In the genomic region with DNA sequence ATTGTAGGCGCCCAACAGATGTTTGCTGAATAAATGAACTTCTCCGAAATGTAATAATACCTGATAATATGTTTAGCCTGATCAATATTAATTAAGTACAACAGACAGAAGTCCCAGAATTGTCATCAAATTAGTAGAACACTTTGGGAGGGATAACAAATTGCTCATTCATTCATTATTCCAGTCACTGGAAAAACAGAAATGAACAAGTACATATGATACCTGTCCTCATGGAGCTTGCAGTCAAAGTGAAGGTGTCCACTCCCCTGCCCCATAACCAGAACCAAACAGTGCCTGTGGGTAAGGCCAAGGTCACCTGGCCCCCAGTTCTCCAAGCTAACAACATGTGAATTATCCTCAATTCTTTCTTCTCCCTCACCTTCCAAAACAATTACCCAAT, we compare ENCODE assay signal across 27 cellular contexts.
"Had no signal": no experiment of that assay in that cellular context is flagged by ENCODE, and none has a peak within 500 bp of the region (broad histone marks: within the 10 kb centered on the region; RNA-seq: fewer than 3 reads in every experiment).

No MANE protein-coding gene starts in this region.

- H3K9me3 Mint-ChIP-seq: immature natural killer cell; naive thymus-derived CD4-positive, alpha-beta T cell; natural killer cell treated with Interleukin-12 subunit alpha and Interleukin-12 subunit beta and Interleukin-15 and Interleukin-18, amount 100 ng/mL, for 72 hours; stimulated activated naive CD8-positive, alpha-beta T cell treated with anti-CD3 and anti-CD28 coated beads, Interleukin-15, Interleukin-2, amounts not matched to agents 100 ng/mL and 50 ng/mL, for 24 hours had no signal

- H3K4me3 Mint-ChIP-seq: immature natural killer cell; mesothelial cell of epicardium; naive thymus-derived CD4-positive, alpha-beta T cell; natural killer cell treated with Interleukin-12 subunit alpha and Interleukin-12 subunit beta and Interleukin-15 and Interleukin-18, amount 100 ng/mL, for 72 hours; stimulated activated naive CD8-positive, alpha-beta T cell treated with anti-CD3 and anti-CD28 coated beads, Interleukin-15, Interleukin-2, amounts not matched to agents 100 ng/mL and 50 ng/mL, for 24 hours had no signal

- H3K27me3 ChIP-seq: left lung, ovary, right atrium auricular region, right lobe of liver, suprapubic skin, transverse colon, upper lobe of left lung, vagina had no signal

- H3K4me3 ChIP-seq: left lung, lower lobe of right lung, ovary, right atrium auricular region, right lobe of liver, skin epidermis, suprapubic skin, transverse colon, upper lobe of left lung, vagina had no signal

- H3K4me1 Mint-ChIP-seq: immature natural killer cell had no signal

- H3K27me3 Mint-ChIP-seq: progenitor cell of endocrine pancreas had no signal

- FAIRE-seq: islet of Langerhans, kidney had no signal

- DNase-seq: hypothalamus; immature natural killer cell; kidney; left colon; left lung; lower lobe of right lung; mammary epithelial cell; mesendoderm; naive thymus-derived CD4-positive, alpha-beta T cell; ovary; right lobe of liver; stimulated activated CD4-positive, alpha-beta T cell treated with anti-CD3 and anti-CD28 coated beads, Interleukin-12 subunit alpha, Interleukin-12 subunit beta, amount 100 ng/mL, for 4 hours; stimulated activated CD4-positive, alpha-beta T cell treated with anti-CD3 and anti-CD28 coated beads, Interleukin-15, amount 100 ng/mL, for 24 hours; stimulated activated CD4-positive, alpha-beta T cell treated with anti-CD3 and anti-CD28 coated beads, Interleukin-2, amount 100 ng/mL, for 24 hours; stimulated activated CD4-positive, alpha-beta T cell treated with anti-CD3 and anti-CD28 coated beads, Interleukin-4, amount 100 ng/mL, for 1 hour; stimulated activated naive CD4-positive, alpha-beta T cell; transverse colon had no signal

- H3K4me1 ChIP-seq: vagina had no signal

- H3K27ac Mint-ChIP-seq: immature natural killer cell; naive thymus-derived CD4-positive, alpha-beta T cell; natural killer cell treated with Interleukin-12 subunit alpha and Interleukin-12 subunit beta and Interleukin-15 and Interleukin-18, amount 100 ng/mL, for 72 hours; progenitor cell of endocrine pancreas; stimulated activated naive CD8-positive, alpha-beta T cell treated with anti-CD3 and anti-CD28 coated beads, Interleukin-15, Interleukin-2, amounts not matched to agents 100 ng/mL and 50 ng/mL, for 24 hours had no signal

- H3K36me3 Mint-ChIP-seq: immature natural killer cell; natural killer cell treated with Interleukin-12 subunit alpha and Interleukin-12 subunit beta and Interleukin-15 and Interleukin-18, amount 100 ng/mL, for 72 hours had no signal

- H3K9me3 ChIP-seq: left lung, lower lobe of right lung, ovary, right atrium auricular region, right lobe of liver, suprapubic skin, transverse colon, upper lobe of left lung, vagina had no signal

- ATAC-seq: left colon; left lung; lower lobe of right lung; naive thymus-derived CD4-positive, alpha-beta T cell; natural killer cell treated with Interleukin-12 subunit alpha and Interleukin-12 subunit beta and Interleukin-15 and Interleukin-18, amount 100 ng/mL, for 72 hours; right lobe of liver had no signal

- H3K27ac ChIP-seq: left lung, lower lobe of right lung, ovary, right atrium auricular region, right lobe of liver, skin epidermis, suprapubic skin, upper lobe of left lung, vagina had no signal

- H3K36me3 ChIP-seq: left lung, lower lobe of right lung, ovary, right atrium auricular region, right lobe of liver, suprapubic skin, transverse colon, upper lobe of left lung, vagina had no signal
